22 cellular contexts compared by ENCODE assay signal in the genomic region with DNA sequence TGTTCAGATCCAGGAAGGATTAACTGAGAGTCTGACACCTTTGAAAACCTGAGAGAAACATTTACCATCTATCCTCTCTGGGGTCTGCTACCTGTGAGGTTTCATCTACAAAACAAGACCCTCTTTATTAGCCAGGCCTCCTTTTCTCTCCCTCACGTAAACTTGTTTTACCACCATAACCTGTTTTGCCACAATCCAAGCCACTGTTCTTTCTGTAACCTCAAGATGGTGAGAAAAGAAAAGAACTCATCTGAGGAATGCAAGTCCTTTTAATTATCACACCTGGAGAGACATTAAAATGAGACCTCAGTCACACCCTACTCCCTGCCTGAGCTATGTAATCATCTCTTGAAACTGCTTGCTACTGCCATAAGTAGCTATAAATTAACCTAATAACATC.
DNase-seq lines count a peak whose midpoint lies in the region; TF ChIP-seq lines count a peak whose summit lies in the region.
"Had no signal": no experiment of that assay in that cellular context is flagged by ENCODE, and none has a peak within 500 bp of the region (broad histone marks: within the 10 kb centered on the region; RNA-seq: fewer than 3 reads in every experiment).

No MANE protein-coding gene starts in this region.

- H3K27ac ChIP-seq in H9 (ENCODE audit: insufficient read length, low read depth, low read length), result peak overlapping the region; percentile 37
- H3K27ac ChIP-seq in RWPE1, result no peak overlapping the region
- no peak overlapping the region for H3K27ac ChIP-seq in iPS-20b (ENCODE audit: low read length)
- H3K27ac ChIP-seq in prostate gland, result no peak overlapping the region
- H3K27ac ChIP-seq: KMS-11 had no signal

- H2BK120ac ChIP-seq in H9 (ENCODE audit: low read depth, low read length, poor library complexity, severe bottlenecking), result no peak overlapping the region

- TF ChIP-seq POLR2A in prostate gland (IDR thresholded peaks at IDR 0.05), result no peak

- H3K56ac ChIP-seq in H9 (ENCODE audit: insufficient read length, low read depth, low read length), result no peak overlapping the region

- H3K4me3 ChIP-seq in iPS-20b (ENCODE audit: low read length), result no peak overlapping the region
- no peak overlapping the region for H3K4me3 ChIP-seq in prostate gland

- H2BK20ac ChIP-seq in H9 (ENCODE audit: low read depth, low read length, poor library complexity, severe bottlenecking), result no peak overlapping the region

- no peak overlapping the region for H4K5ac ChIP-seq in H9 (ENCODE audit: insufficient read length, low read depth, low read length)

- H3K79me1 ChIP-seq in H9 (ENCODE audit: insufficient read depth, low read depth, low read length, poor library complexity, severe bottlenecking), result no peaks in the 10 kb centered on the region

- no peak overlapping the region for H2BK12ac ChIP-seq in H9 (ENCODE audit: insufficient read length, low read depth, low read length)

- H3K79me2 ChIP-seq in H9 (ENCODE audit: insufficient read depth, low read length), result no peaks in the 10 kb centered on the region

- H2BK15ac ChIP-seq in H9 (ENCODE audit: low read depth, low read length), result no peak overlapping the region

- H3K9ac ChIP-seq in H9 (ENCODE audit: extremely low read depth, insufficient read length, low read length) (no peak overlapping the region), iPS-20b (ENCODE audit: low read depth, low read length) (peak overlapping the region; percentile 29)
- H3K9ac ChIP-seq: KMS-11 had no signal

- no peak overlapping the region for H3K4me2 ChIP-seq in H9 (ENCODE audit: insufficient read depth, insufficient read length, low read length)
- H3K4me2 ChIP-seq: KMS-11 had no signal

- intact Hi-C loops in prostate gland (cut with DNase I), result no loop called here

- H3K27me3 Mint-ChIP-seq in H9 (ENCODE audit: low read depth), result peaks cover 2% of the 10 kb centered on the region
- peaks cover 2% of the 10 kb centered on the region for H3K27me3 Mint-ChIP-seq in activated CD4-positive, alpha-beta T cell treated with anti-CD3 and anti-CD28 coated beads, Interleukin-2, amount 10 ng/mL, durations not matched to agents 7 days and 5 days

- H3K9me3 Mint-ChIP-seq in H9, result peaks cover 14 to 15% of the 10 kb centered on the region in 2 experiments
- no peaks in the 10 kb centered on the region for H3K9me3 Mint-ChIP-seq in activated CD4-positive, alpha-beta T cell treated with anti-CD3 and anti-CD28 coated beads, Interleukin-2, amount 10 ng/mL, durations not matched to agents 7 days and 5 days
- H3K9me3 Mint-ChIP-seq: central memory CD8-positive, alpha-beta T cell; neural crest cell had no signal

- H3K18ac ChIP-seq in H9 (ENCODE audit: insufficient read length, low read depth, low read length), result no peak overlapping the region

- H3K9me3 ChIP-seq in H9 (ENCODE audit: control insufficient read depth, low read depth, low read length), result no peaks in the 10 kb centered on the region
- H3K9me3 ChIP-seq in iPS-20b (ENCODE audit: insufficient read depth, low read depth, low read length), result peaks cover 5% of the 10 kb centered on the region; the same call in 1 of the 2 replicates
- no peaks in the 10 kb centered on the region for H3K9me3 ChIP-seq in prostate gland

- no peaks in the 10 kb centered on the region for H4K20me1 ChIP-seq in H9 (ENCODE audit: control insufficient read depth, insufficient read depth, insufficient read length)

- DNase-seq in H9 (no peak), RWPE1 (ENCODE audit: low spot score) (peak; percentile 64), prostate gland (ENCODE audit: low spot score) (peak; percentile 8), GDM1 (lab: John Stamatoyannopoulos, UW) (no peak), NCI-H510A (lab: John Stamatoyannopoulos, UW) (no peak)
- DNase-seq in activated effector memory CD4-positive, alpha-beta T cell treated with Interleukin-2 at 50 U/mL for 16 hours, result no peak
- DNase-seq in activated CD4-positive, alpha-beta T cell treated with anti-CD3 and anti-CD28 coated beads, Interleukin-2, amount 10 ng/mL, durations not matched to agents 7 days and 5 days, result no peak
- DNase-seq: activated CD4-positive, alpha-beta T cell treated with anti-CD3 and anti-CD28 coated beads, Interleukin-2, amount 50 U/mL, for 4 hours; activated naive CD4-positive, alpha-beta T cell treated with Interleukin-2 at 50 U/mL for 16 hours; activated T-cell treated with anti-CD3 and anti-CD28 coated beads for 4 hours; amygdala; DMS79 treated with DMSO at 0.1 percent for 48 hours; head of caudate nucleus; kidney glomerular epithelial cell; midbrain; NCI-H1092 treated with DMSO at 0.1 percent for 48 hours; NCI-H2081 treated with DMSO at 0.1 percent for 48 hours; NCI-H524 treated with DMSO at 0.1 percent for 48 hours had no signal

- H4K8ac ChIP-seq in H9 (replicated peaks; ENCODE audit: insufficient read length, low read depth, low read length), result no peak overlapping the region

- H3K23ac ChIP-seq in H9 (ENCODE audit: insufficient read length, low read depth, low read length), result no peak overlapping the region

- H3K4me1 Mint-ChIP-seq in H9, result peaks cover 50 to 69% of the 10 kb centered on the region in 2 experiments
- no peaks in the 10 kb centered on the region for H3K4me1 Mint-ChIP-seq in activated CD4-positive, alpha-beta T cell treated with anti-CD3 and anti-CD28 coated beads, Interleukin-2, amount 10 ng/mL, durations not matched to agents 7 days and 5 days
- H3K4me1 Mint-ChIP-seq: central memory CD8-positive, alpha-beta T cell had no signal

- H3K27me3 ChIP-seq in H9 (ENCODE audit: insufficient read depth, low read length) (no peaks in the 10 kb centered on the region), iPS-20b (ENCODE audit: insufficient read depth, low read length) (no peaks in the 10 kb centered on the region), prostate gland (replicated peaks; ENCODE audit: insufficient read depth) (no peaks in the 10 kb centered on the region)

- POLR2A ChIA-PET in RWPE1 (lab: Yijun Ruan, JAX; ENCODE audit: low non-redundant PET), result no interaction called here
- POLR2A ChIA-PET in activated CD4-positive, alpha-beta T cell treated with anti-CD3 and anti-CD28 coated beads, Interleukin-2, amount 10 ng/mL, durations not matched to agents 7 days and 5 days (lab: Charles Lee), result no interaction called here

- H3K36me3 Mint-ChIP-seq in H9 (ENCODE audit: insufficient read depth in 1 of 3, low read depth in 3 of 3), result peaks cover 11 to 23% (median 14%) of the 10 kb centered on the region in 3 experiments
- no peaks in the 10 kb centered on the region for H3K36me3 Mint-ChIP-seq in activated CD4-positive, alpha-beta T cell treated with anti-CD3 and anti-CD28 coated beads, Interleukin-2, amount 10 ng/mL, durations not matched to agents 7 days and 5 days (ENCODE audit: low read depth)

- no peaks in the 10 kb centered on the region for H3K23me2 ChIP-seq in H9 (ENCODE audit: insufficient read length, low read depth, low read length, poor library complexity, severe bottlenecking)

- H3K4me3 Mint-ChIP-seq in H9, result peak overlapping the region in 1 of 2 experiments; percentile 27; a peak in 1 of 5 replicates
- no peak overlapping the region for H3K4me3 Mint-ChIP-seq in activated CD4-positive, alpha-beta T cell treated with anti-CD3 and anti-CD28 coated beads, Interleukin-2, amount 10 ng/mL, durations not matched to agents 7 days and 5 days
- H3K4me3 Mint-ChIP-seq: central memory CD8-positive, alpha-beta T cell; neural crest cell had no signal

- H2AK5ac ChIP-seq in H9 (ENCODE audit: insufficient read length, low read length), result no peak overlapping the region

- TF ChIP-seq CTCF in H9 (conservative IDR thresholded peaks at IDR 0.05) (no peak), RWPE1 (conservative IDR thresholded peaks at IDR 0.05; ENCODE audit: low read depth) (no peak), prostate gland (IDR thresholded peaks at IDR 0.05) (no peak)

- H3T11ph ChIP-seq in H9 (ENCODE audit: low read length), result no peak overlapping the region

- H3K4ac ChIP-seq in H9 (ENCODE audit: low read depth, low read length), result no peak overlapping the region

- CTCF ChIA-PET in RWPE1 (lab: Yijun Ruan, JAX), result interaction anchor here (0.7 kb wide), 1 partner anchor 241 kb away, joined by 3 read pairs; no protein-coding TSS in a partner anchor
- CTCF ChIA-PET in activated CD4-positive, alpha-beta T cell treated with anti-CD3 and anti-CD28 coated beads, Interleukin-2, amount 10 ng/mL, durations not matched to agents 7 days and 5 days (lab: Charles Lee), result interaction anchor here (1.3 kb wide), 1 partner anchor 25 kb away, joined by 3 read pairs; no protein-coding TSS in a partner anchor

- H3K4me1 ChIP-seq in H9 (ENCODE audit: insufficient read depth, low read length) (peaks cover 8% of the 10 kb centered on the region; the same call in 1 of the 2 replicates), iPS-20b (ENCODE audit: insufficient read depth, low read length) (peaks cover 29% of the 10 kb centered on the region), prostate gland (replicated peaks) (no peaks in the 10 kb centered on the region)

- no CpG with 5 or more reads among the region's 1 CpG for WGBS in H9 (ENCODE audit: extremely low coverage, insufficient read length, low lambda C conversion rate)
- WGBS in prostate gland, result 46% methylated on average over 1 of the region's 1 CpG

- H3K14ac ChIP-seq in H9 (ENCODE audit: insufficient read depth, low read length), result no peak overlapping the region

- no peaks in the 10 kb centered on the region for H3K36me3 ChIP-seq in iPS-20b (ENCODE audit: insufficient read depth, low read depth, low read length)
- no peaks in the 10 kb centered on the region for H3K36me3 ChIP-seq in prostate gland

- peak overlapping the region; percentile 94 to 98 (median 96) for H3K27ac Mint-ChIP-seq in H9
- H3K27ac Mint-ChIP-seq in activated CD4-positive, alpha-beta T cell treated with anti-CD3 and anti-CD28 coated beads, Interleukin-2, amount 10 ng/mL, durations not matched to agents 7 days and 5 days, result no peak overlapping the region

- no peak overlapping the region for H4K91ac ChIP-seq in H9 (ENCODE audit: insufficient read length, low read depth, low read length)

- no peak overlapping the region for H2BK5ac ChIP-seq in H9 (ENCODE audit: insufficient read length, low read length)

- no peak overlapping the region for H2AFZ ChIP-seq in H9 (ENCODE audit: low read length)

Comparison
In these comparisons a context has a peak if more than half of its experiments do, and no peak if none do; other contexts are left out.
1. DNase-seq: peak in RWPE1 (single experiment) and prostate gland (single experiment); none in H9 (single experiment), activated effector memory CD4-positive, alpha-beta T cell treated with Interleukin-2 at 50 U/mL for 16 hours (single experiment), activated CD4-positive, alpha-beta T cell treated with anti-CD3 and anti-CD28 coated beads, Interleukin-2, amount 10 ng/mL, durations not matched to agents 7 days and 5 days (single experiment), GDM1 (single experiment) and NCI-H510A (single experiment).